ENCODE assay signal across 14 cellular contexts in the genomic region with DNA sequence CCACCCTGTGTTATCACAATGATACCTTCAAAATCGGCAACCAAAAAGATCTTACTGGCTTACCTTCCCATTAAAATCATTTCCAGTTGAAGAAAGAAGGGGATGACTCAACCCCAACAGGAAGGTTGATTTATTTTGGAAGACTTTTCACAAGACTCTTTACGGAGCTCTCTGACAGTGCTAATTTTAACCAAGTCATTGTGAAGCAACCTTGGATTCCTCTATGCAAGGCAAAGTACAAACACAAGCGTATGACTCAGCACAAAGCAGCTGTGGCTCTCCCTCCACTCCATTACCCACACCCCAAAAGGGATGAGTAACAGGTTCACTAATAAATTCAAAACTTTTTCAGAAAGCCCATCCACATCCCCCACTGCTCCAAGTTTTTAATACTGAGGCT.
A peak's percentile ranks its signal among the peaks of the same experiment; 100 is the strongest.
DNase-seq lines count a peak whose midpoint lies in the region; ATAC-seq and TF ChIP-seq lines count a peak whose summit lies in the region.
"Had no signal": no experiment of that assay in that cellular context is flagged by ENCODE, and none has a peak within 500 bp of the region (broad histone marks: within the 10 kb centered on the region; RNA-seq: fewer than 3 reads in every experiment).

No MANE protein-coding gene starts in this region.

- no peaks in the 10 kb centered on the region for H3K9me3 ChIP-seq in prostate gland

- no peaks in the 10 kb centered on the region for H3K36me3 ChIP-seq in prostate gland

- H3K27ac ChIP-seq in prostate gland = no peak overlapping the region
- H3K27ac ChIP-seq: C4-2B had no signal

- H3K4me3 ChIP-seq in astrocyte of the cerebellum (ENCODE audit: low read depth, low read length) (no peak overlapping the region), prostate gland (no peak overlapping the region)

- H3K27me3 ChIP-seq in prostate gland (replicated peaks; ENCODE audit: insufficient read depth) = no peaks in the 10 kb centered on the region

- ATAC-seq in HG02759 (IDR thresholded peaks at IDR 0.05; ENCODE audit: unreplicated experiment) (no peak), GM19023 (IDR thresholded peaks at IDR 0.05; ENCODE audit: unreplicated experiment) (no peak)
- ATAC-seq: stimulated activated naive CD8-positive, alpha-beta T cell treated with anti-CD3 and anti-CD28 coated beads, Interleukin-15, Interleukin-2, amounts not matched to agents 100 U/mL and 50 U/mL, for 24 hours had no signal

- no peak for TF ChIP-seq CTCF in astrocyte of the cerebellum (IDR thresholded peaks at IDR 0.05; ENCODE audit: low read depth, low read length, missing control alignments)
- no peak for TF ChIP-seq CTCF in prostate gland (IDR thresholded peaks at IDR 0.05)

- intact Hi-C loops in prostate gland (cut with DNase I) = no loop called here

- DNase-seq in AG08395 (ENCODE audit: low spot score) (peak; percentile 81), KBM-7 (peak; percentile 5), astrocyte of the cerebellum (ENCODE audit: low read depth) (peak; percentile 68), islet precursor cell (peak; percentile 50), prostate gland (ENCODE audit: low spot score) (no peak)
- DNase-seq in activated T-cell treated with anti-CD3 and anti-CD28 coated beads, Interleukin-2, amount 50 U/mL, for 1 hour = no peak
- DNase-seq: activated T-cell treated with anti-CD3 and anti-CD28 coated beads, Interleukin-2, amount 50 U/mL, for 24 hours; naive B cell; NCI-H1048; NCI-H82; stimulated activated naive CD8-positive, alpha-beta T cell treated with anti-CD3 and anti-CD28 coated beads, Interleukin-15, Interleukin-2, amounts not matched to agents 100 U/mL and 50 U/mL, for 24 hours had no signal

- H3K4me1 ChIP-seq in prostate gland (replicated peaks) = no peaks in the 10 kb centered on the region

- 42% methylated on average over 3 of the region's 3 CpGs for WGBS in prostate gland

- in situ Hi-C loops in KBM-7 (cut with MboI; ENCODE audit: low pct_unique_long_range_greater_than_20kb, low sequenced_read_pairs) (no loop called here), astrocyte of the cerebellum (cut with HindIII; ENCODE audit: low sequenced_read_pairs) (no loop called here)

- no peak for TF ChIP-seq POLR2A in prostate gland (IDR thresholded peaks at IDR 0.05)

Comparison
In these comparisons a context has a peak if more than half of its experiments do, and no peak if none do; other contexts are left out.
1. DNase-seq: peak in AG08395 (single experiment), KBM-7 (single experiment), astrocyte of the cerebellum (single experiment) and islet precursor cell (single experiment); none in activated T-cell treated with anti-CD3 and anti-CD28 coated beads, Interleukin-2, amount 50 U/mL, for 1 hour (single experiment) and prostate gland (single experiment).